ENCODE assay signal across 16 cellular contexts in the genomic region with DNA sequence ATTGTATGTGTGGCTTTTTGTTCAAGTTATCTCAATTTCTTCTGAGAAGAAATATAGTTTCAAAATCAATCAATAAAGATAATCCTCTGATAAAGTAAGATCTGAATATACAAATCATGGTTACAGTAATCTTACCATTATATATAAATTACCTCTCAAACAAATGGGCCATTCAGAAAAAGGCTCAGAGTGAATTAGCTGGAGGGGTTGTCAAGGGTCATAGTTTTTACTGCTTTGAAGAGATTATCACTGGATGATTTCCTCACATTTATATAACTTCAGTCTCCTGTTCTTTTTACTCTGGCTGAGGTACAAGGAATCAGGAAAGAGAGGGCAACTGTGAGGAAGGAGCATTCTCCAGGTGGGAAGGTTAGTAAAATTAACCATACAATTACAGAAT.
"Had no signal": no experiment of that assay in that cellular context is flagged by ENCODE, and none has a peak within 500 bp of the region (broad histone marks: within the 10 kb centered on the region; RNA-seq: fewer than 3 reads in every experiment).

No MANE protein-coding gene starts in this region.

- H3K36me3 Mint-ChIP-seq: activated naive CD4-positive, alpha-beta T cell treated with anti-CD3 and anti-CD28 coated beads, Interleukin-2, amount 10 ng/mL, durations not matched to agents 7 days and 5 days had no signal

- H3K27me3 ChIP-seq: body of pancreas, cardiac muscle cell, neutrophil, ovary, upper lobe of right lung had no signal

- H3K27ac ChIP-seq: cardiac muscle cell, left ventricle myocardium inferior, neutrophil, ovary, prostate gland, upper lobe of right lung had no signal

- DNase-seq: activated effector memory CD4-positive, alpha-beta T cell treated with anti-CD3 and anti-CD28 coated beads, Interleukin-2, amount 50 U/mL, for 16 hours; activated naive CD4-positive, alpha-beta T cell treated with anti-CD3 and anti-CD28 coated beads, Interleukin-2, amount 10 ng/mL, durations not matched to agents 7 days and 5 days; activated naive CD8-positive, alpha-beta T cell treated with anti-CD3 and anti-CD28 coated beads, Interleukin-2, amount 50 U/mL, for 24 hours; activated T-cell treated with anti-CD3 and anti-CD28 coated beads, Interleukin-2, amount 50 U/mL, for 72 hours; body of pancreas; foreskin fibroblast; left ventricle myocardium inferior; naive thymus-derived CD4-positive, alpha-beta T cell; ovary; stimulated activated CD4-positive, alpha-beta T cell treated with anti-CD3 and anti-CD28 coated beads, Interleukin-4, amount 100 ng/mL, for 4 hours; stimulated activated naive CD8-positive, alpha-beta T cell treated with anti-CD3 and anti-CD28 coated beads, Interleukin-15, Interleukin-2, amounts not matched to agents 100 U/mL and 50 U/mL, for 24 hours; upper lobe of right lung had no signal

- H3K27ac Mint-ChIP-seq: activated naive CD4-positive, alpha-beta T cell treated with anti-CD3 and anti-CD28 coated beads, Interleukin-2, amount 10 ng/mL, durations not matched to agents 7 days and 5 days; activated naive CD8-positive, alpha-beta T cell treated with anti-CD3 and anti-CD28 coated beads, Interleukin-2, amount 50 U/mL, for 24 hours; activated T-cell treated with anti-CD3 and anti-CD28 coated beads, Interleukin-2, amount 50 U/mL, for 72 hours; WTC11 had no signal

- H3K4me3 Mint-ChIP-seq: activated naive CD4-positive, alpha-beta T cell treated with anti-CD3 and anti-CD28 coated beads, Interleukin-2, amount 10 ng/mL, durations not matched to agents 7 days and 5 days; activated naive CD8-positive, alpha-beta T cell treated with anti-CD3 and anti-CD28 coated beads, Interleukin-2, amount 50 U/mL, for 24 hours; naive thymus-derived CD4-positive, alpha-beta T cell; WTC11 had no signal

- H3K36me3 ChIP-seq: cardiac muscle cell, left ventricle myocardium inferior, neutrophil, ovary, prostate gland, upper lobe of right lung had no signal

- H3K27me3 Mint-ChIP-seq: activated naive CD4-positive, alpha-beta T cell treated with anti-CD3 and anti-CD28 coated beads, Interleukin-2, amount 10 ng/mL, durations not matched to agents 7 days and 5 days had no signal

- H3K4me1 ChIP-seq: prostate gland, upper lobe of right lung had no signal

- H3K9me3 ChIP-seq: body of pancreas, left ventricle myocardium inferior, neutrophil, ovary, prostate gland, upper lobe of right lung had no signal

- H3K9me3 Mint-ChIP-seq: activated naive CD4-positive, alpha-beta T cell treated with anti-CD3 and anti-CD28 coated beads, Interleukin-2, amount 10 ng/mL, durations not matched to agents 7 days and 5 days had no signal

- H3K4me3 ChIP-seq: body of pancreas, cardiac muscle cell, left ventricle myocardium inferior, ovary, prostate gland, upper lobe of right lung had no signal

- ATAC-seq: activated naive CD8-positive, alpha-beta T cell treated with anti-CD3 and anti-CD28 coated beads, Interleukin-2, amount 50 U/mL, for 24 hours; activated T-cell treated with anti-CD3 and anti-CD28 coated beads, Interleukin-2, amount 50 U/mL, for 72 hours; body of pancreas; naive thymus-derived CD4-positive, alpha-beta T cell; stimulated activated naive CD8-positive, alpha-beta T cell treated with anti-CD3 and anti-CD28 coated beads, Interleukin-15, Interleukin-2, amounts not matched to agents 100 U/mL and 50 U/mL, for 24 hours; upper lobe of right lung; WTC11 had no signal
